ENCODE assay signal across 12 cellular contexts in genomic region chr17:65048441-65048840, GRCh38. TPM values are rescaled to one million over a fixed set of nuclear protein-coding genes. Genes with fewer than 3 reads are reported as not detected.
DNase-seq lines count a peak whose midpoint lies in the region; ATAC-seq, FAIRE-seq and TF ChIP-seq lines count a peak whose summit lies in the region.
"Had no signal": no experiment of that assay in that cellular context is flagged by ENCODE, and none has a peak within 500 bp of the region (broad histone marks: within the 10 kb centered on the region; RNA-seq: fewer than 3 reads in every experiment).

No MANE protein-coding gene starts in this region.

- no peaks in the 10 kb centered on the region for H3K9me3 Mint-ChIP-seq in dendritic cell treated with granulocyte-macrophage colony-stimulating factor and Interleukin-4, amounts not matched to agents 40 ng/mL and 50 ng/mL, for 4 days
- H3K9me3 Mint-ChIP-seq in nephron, result no peaks in the 10 kb centered on the region
- H3K9me3 Mint-ChIP-seq: nephron progenitor cell had no signal

- no peak for TF ChIP-seq CTCF in liver (IDR thresholded peaks at IDR 0.05; ENCODE audit: low read depth, low read length, missing input control)
- TF ChIP-seq CTCF in HepG2 (CRISPR knock-in tag; IDR thresholded peaks at IDR 0.05), result no peak
- no peak for TF ChIP-seq CTCF in nephron (IDR thresholded peaks at IDR 0.05; ENCODE audit: unreplicated experiment in 3 of 3)

- TF ChIP-seq EP300 in HepG2 (IDR thresholded peaks at IDR 0.05; ENCODE audit: low read depth in 2 of 2, low read length in 2 of 2), result no peak
- no peak for TF ChIP-seq EP300 in HepG2 (CRISPR knock-in tag; IDR thresholded peaks at IDR 0.05; ENCODE audit: borderline replicate concordance)

- no peak overlapping the region for H2AFZ ChIP-seq in HepG2 (ENCODE audit: low read length)

- H3K9ac ChIP-seq in liver (ENCODE audit: low read depth in 1 of 2, low read length in 2 of 2) (peak overlapping the region in 1 of 2 donors; percentile 10), HepG2 (ENCODE audit: insufficient read depth, low read depth, low read length) (no peak overlapping the region)

- H3K27me3 ChIP-seq in liver (ENCODE audit: control insufficient read depth in 4 of 4, insufficient read depth in 4 of 4, low read length in 3 of 4), result no peaks in the 10 kb centered on the region
- H3K27me3 ChIP-seq in HepG2 (ENCODE audit: control insufficient read depth in 1 of 2, insufficient read depth in 2 of 2, low read length in 2 of 2), result no peaks in the 10 kb centered on the region

- no peak overlapping the region for H3K4me3 ChIP-seq in liver (ENCODE audit: low read depth in 1 of 3, low read length in 3 of 3)
- H3K4me3 ChIP-seq in HepG2 (replicated peaks in 1 of 3; ENCODE audit: insufficient read depth in 1 of 3, low read depth in 2 of 3, low read length in 3 of 3), result no peak overlapping the region

- DNase-seq in HepG2 (ENCODE audit: low spot score) (no peak), NCI-H446 (lab: John Stamatoyannopoulos, UW) (no peak), OCI-M2 (lab: John Stamatoyannopoulos, UW; ENCODE audit: unreplicated experiment) (no peak)
- DNase-seq: NCI-H146; nephron progenitor cell; stimulated activated CD4-positive, alpha-beta T cell treated with anti-CD3 and anti-CD28 coated beads, Interleukin-15, amount 100 ng/mL, for 24 hours; stimulated activated naive CD4-positive, alpha-beta T cell had no signal

- H3K27ac ChIP-seq in liver (ENCODE audit: low read depth in 1 of 2, low read length in 2 of 2) (peak overlapping the region; percentile 78 to 83), HepG2 (ENCODE audit: extremely low read length, insufficient read depth, low read length) (no peak overlapping the region)

- no peak for ATAC-seq in HepG2
- no peak for ATAC-seq in GM19328 (IDR thresholded peaks at IDR 0.05; ENCODE audit: unreplicated experiment)
- ATAC-seq in HG02678 (IDR thresholded peaks at IDR 0.05; ENCODE audit: unreplicated experiment), result no peak

- H3K36me3 Mint-ChIP-seq in dendritic cell treated with granulocyte-macrophage colony-stimulating factor and Interleukin-4, amounts not matched to agents 40 ng/mL and 50 ng/mL, for 4 days (ENCODE audit: low read depth), result peaks cover 80% of the 10 kb centered on the region
- peaks cover 74% of the 10 kb centered on the region for H3K36me3 Mint-ChIP-seq in nephron (ENCODE audit: low read depth)

- no peak overlapping the region for H3K4me2 ChIP-seq in HepG2 (ENCODE audit: low read depth, low read length)

- POLR2A ChIA-PET in HepG2 (lab: Yijun Ruan, JAX), result interaction anchor here (3.5 kb wide), 1 partner anchor 9 kb away, joined by 11 read pairs; the partner anchor contains the start of gene GNA13

- H3K36me3 ChIP-seq in liver (ENCODE audit: control insufficient read depth in 4 of 4, insufficient read depth in 3 of 4, low read depth in 1 of 4, low read length in 3 of 4) (peaks cover 3 to 17% (median 10%) of the 10 kb centered on the region in 4 donors), HepG2 (replicated peaks in 1 of 2; ENCODE audit: control insufficient read depth in 1 of 2, insufficient read depth in 2 of 2, low read length in 2 of 2) (peaks cover 11 to 56% of the 10 kb centered on the region in 2 experiments)

- H4K20me1 ChIP-seq in HepG2 (ENCODE audit: insufficient read depth, low read length), result 0 out of 2 replicates have a peak, but pooled peaks cover 2% of the 10 kb centered on the region

- no peak for TF ChIP-seq POLR2A in HepG2 (IDR thresholded peaks at IDR 0.05; ENCODE audit: insufficient read depth in 1 of 2, low read depth in 2 of 2, low read length in 2 of 2)

- H3K4me1 ChIP-seq in liver (ENCODE audit: control insufficient read depth in 4 of 4, insufficient read depth in 4 of 4, low read length in 3 of 4), result peaks cover 2 to 17% (median 8%) of the 10 kb centered on the region in 4 donors
- peaks cover 43% of the 10 kb centered on the region for H3K4me1 ChIP-seq in HepG2 (ENCODE audit: insufficient read depth, low read length)

- TF ChIP-seq RAD21 in liver (IDR thresholded peaks at IDR 0.05), result no peak
- no peak for TF ChIP-seq RAD21 in HepG2 (CRISPR knock-in tag; IDR thresholded peaks at IDR 0.05)

- peak overlapping the region; percentile 82 for H3K27ac Mint-ChIP-seq in dendritic cell treated with granulocyte-macrophage colony-stimulating factor and Interleukin-4, amounts not matched to agents 40 ng/mL and 50 ng/mL, for 4 days
- peak overlapping the region in 2 of 3 experiments; percentile 63 to 73 for H3K27ac Mint-ChIP-seq in nephron
- H3K27ac Mint-ChIP-seq: nephron progenitor cell had no signal

- H3K4me1 Mint-ChIP-seq in dendritic cell treated with granulocyte-macrophage colony-stimulating factor and Interleukin-4, amounts not matched to agents 40 ng/mL and 50 ng/mL, for 4 days (ENCODE audit: low read depth), result peaks cover 70% of the 10 kb centered on the region
- H3K4me1 Mint-ChIP-seq in nephron, result peaks cover 14% of the 10 kb centered on the region

- peaks cover 59% of the 10 kb centered on the region for H3K79me2 ChIP-seq in HepG2 (ENCODE audit: insufficient read depth, low read length)

- in situ Hi-C loops in HepG2 (cut with HindIII; ENCODE audit: extremely low pct_ligation_motif_present, low pct_unique_long_range_greater_than_20kb), result no loop called here

- no peaks in the 10 kb centered on the region for H3K27me3 Mint-ChIP-seq in dendritic cell treated with granulocyte-macrophage colony-stimulating factor and Interleukin-4, amounts not matched to agents 40 ng/mL and 50 ng/mL, for 4 days
- H3K27me3 Mint-ChIP-seq in nephron (ENCODE audit: low read depth), result no peaks in the 10 kb centered on the region

- intact Hi-C loops in HepG2 (cut with micrococcal nuclease; ENCODE audit: unreplicated experiment), result no loop called here
- intact Hi-C loops in dendritic cell treated with granulocyte-macrophage colony-stimulating factor and Interleukin-4, amounts not matched to agents 40 ng/mL and 50 ng/mL, for 4 days (cut with micrococcal nuclease), result no loop called here

- no peak for FAIRE-seq in HepG2 (lab: Jason Lieb, UNC)

- CTCF ChIA-PET in HepG2 (lab: Yijun Ruan, JAX; ENCODE audit: low intra/inter-chr PET ratio, low total read pairs), result no interaction called here

- BruUV-seq in HepG2 (replicated peaks; lab: Mats Ljungman, UMichigan), result no TSS peak

- no peak overlapping the region for H3K4me3 Mint-ChIP-seq in dendritic cell treated with granulocyte-macrophage colony-stimulating factor and Interleukin-4, amounts not matched to agents 40 ng/mL and 50 ng/mL, for 4 days
- H3K4me3 Mint-ChIP-seq in nephron, result no peak overlapping the region
- H3K4me3 Mint-ChIP-seq: nephron progenitor cell had no signal

- 52% methylated on average over 2 of the region's 2 CpGs for WGBS in liver
- 94% methylated on average over 2 of the region's 2 CpGs for WGBS in HepG2 (ENCODE audit: low lambda C conversion rate)

- H3K9me3 ChIP-seq in liver (ENCODE audit: control insufficient read depth in 4 of 4, low read length in 3 of 4) (no peaks in the 10 kb centered on the region), HepG2 (ENCODE audit: low read length) (no peaks in the 10 kb centered on the region)

TF ChIP-seq in HepG2, 621 proteins besides CTCF, POLR2A, EP300 and RAD21 (continues in another document):
- TF ChIP-seq MBNL3 (CRISPR knock-in tag; conservative IDR thresholded peaks at IDR 0.05), result no peak
- no peak for TF ChIP-seq TRIM24 (CRISPR knock-in tag; IDR thresholded peaks at IDR 0.05)
- no peak for TF ChIP-seq ETV5 (CRISPR knock-in tag; IDR thresholded peaks at IDR 0.05; ENCODE audit: borderline replicate concordance)
- TF ChIP-seq, protein P1, sequence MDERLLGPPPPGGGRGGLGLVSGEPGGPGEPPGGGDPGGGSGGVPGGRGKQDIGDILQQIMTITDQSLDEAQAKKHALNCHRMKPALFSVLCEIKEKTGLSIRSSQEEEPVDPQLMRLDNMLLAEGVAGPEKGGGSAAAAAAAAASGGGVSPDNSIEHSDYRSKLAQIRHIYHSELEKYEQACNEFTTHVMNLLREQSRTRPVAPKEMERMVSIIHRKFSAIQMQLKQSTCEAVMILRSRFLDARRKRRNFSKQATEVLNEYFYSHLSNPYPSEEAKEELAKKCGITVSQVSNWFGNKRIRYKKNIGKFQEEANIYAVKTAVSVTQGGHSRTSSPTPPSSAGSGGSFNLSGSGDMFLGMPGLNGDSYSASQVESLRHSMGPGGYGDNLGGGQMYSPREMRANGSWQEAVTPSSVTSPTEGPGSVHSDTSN (CRISPR knock-in tag; IDR thresholded peaks at IDR 0.05), result no peak

RNA-seq across cellular contexts. Expression of gene GNA13, which starts 8.1 kb away (rescaled TPM):
- 10 to 100 TPM; 26.5 to 40.5 TPM for total RNA-seq in liver
- 1 to 10 TPM; 7.6 to 8.8 TPM for polyA plus RNA-seq in liver
- 22.9 and 45.8 TPM in 2 replicates for total RNA-seq in HepG2 (2016; rRNA removed; fragmentation: Illumina TruSeq; extraction: Trizol)
- total RNA-seq in HepG2 (2016; cell fraction: cytosol; rRNA removed; fragmentation: Illumina TruSeq; extraction: Trizol; ENCODE audit: low read depth), result 8.3 and 10.6 TPM in 2 replicates
- 22.8 and 43.0 TPM in 2 replicates for total RNA-seq in HepG2 (2016; cell fraction: insoluble cytoplasmic fraction; rRNA removed; fragmentation: Illumina TruSeq; extraction: Trizol)
- total RNA-seq in HepG2 (2016; cell fraction: membrane; rRNA removed; fragmentation: Illumina TruSeq; extraction: Trizol), result 30.7 and 34.7 TPM in 2 replicates
- total RNA-seq in HepG2 (2016; cell fraction: nucleus; rRNA removed; fragmentation: Illumina TruSeq; extraction: Trizol), result 21.1 and 24.0 TPM in 2 replicates
- polyA plus RNA-seq in HepG2 (2011; rRNA removed), result 23.7 and 31.0 TPM in 2 replicates
- 13.2 and 21.5 TPM in 2 replicates for polyA plus RNA-seq in HepG2 (2011; cell fraction: cytosol; rRNA removed)
- polyA plus RNA-seq in HepG2 (2011; cell fraction: nucleus; rRNA removed), result 10.2 and 12.4 TPM in 2 replicates
- polyA plus RNA-seq in HepG2 (2012), result 26.8 and 27.3 TPM in 2 replicates
- 3.4 and 3.6 TPM in 2 replicates for polyA plus RNA-seq in HepG2 (2016; cell fraction: cytosol; fragmentation: Illumina TruSeq; extraction: Trizol; ENCODE audit: low read depth)
- 41.0 and 43.8 TPM in 2 replicates for polyA plus RNA-seq in HepG2 (2016; cell fraction: insoluble cytoplasmic fraction; fragmentation: Illumina TruSeq; extraction: Trizol; ENCODE audit: low read depth)
- 18.5 and 20.3 TPM in 2 replicates for polyA plus RNA-seq in HepG2 (2016; cell fraction: membrane; fragmentation: Illumina TruSeq; extraction: Trizol; ENCODE audit: low read depth)
- polyA plus RNA-seq in HepG2 (2016; cell fraction: nucleus; fragmentation: Illumina TruSeq; extraction: Trizol; ENCODE audit: insufficient read depth, low read depth), result 24.4 and 25.6 TPM in 2 replicates
- polyA minus RNA-seq in HepG2 (2011; rRNA and poly(A)+ RNA removed; ENCODE audit: low replicate concordance), result 21.9 and 29.7 TPM in 2 replicates
- polyA minus RNA-seq in HepG2 (2011; cell fraction: cytosol; rRNA and poly(A)+ RNA removed), result 37.8 and 38.8 TPM in 2 replicates
- polyA minus RNA-seq in HepG2 (2011; cell fraction: nucleus; rRNA and poly(A)+ RNA removed), result 37.3 and 39.9 TPM in 2 replicates
